In the genomic region with DNA sequence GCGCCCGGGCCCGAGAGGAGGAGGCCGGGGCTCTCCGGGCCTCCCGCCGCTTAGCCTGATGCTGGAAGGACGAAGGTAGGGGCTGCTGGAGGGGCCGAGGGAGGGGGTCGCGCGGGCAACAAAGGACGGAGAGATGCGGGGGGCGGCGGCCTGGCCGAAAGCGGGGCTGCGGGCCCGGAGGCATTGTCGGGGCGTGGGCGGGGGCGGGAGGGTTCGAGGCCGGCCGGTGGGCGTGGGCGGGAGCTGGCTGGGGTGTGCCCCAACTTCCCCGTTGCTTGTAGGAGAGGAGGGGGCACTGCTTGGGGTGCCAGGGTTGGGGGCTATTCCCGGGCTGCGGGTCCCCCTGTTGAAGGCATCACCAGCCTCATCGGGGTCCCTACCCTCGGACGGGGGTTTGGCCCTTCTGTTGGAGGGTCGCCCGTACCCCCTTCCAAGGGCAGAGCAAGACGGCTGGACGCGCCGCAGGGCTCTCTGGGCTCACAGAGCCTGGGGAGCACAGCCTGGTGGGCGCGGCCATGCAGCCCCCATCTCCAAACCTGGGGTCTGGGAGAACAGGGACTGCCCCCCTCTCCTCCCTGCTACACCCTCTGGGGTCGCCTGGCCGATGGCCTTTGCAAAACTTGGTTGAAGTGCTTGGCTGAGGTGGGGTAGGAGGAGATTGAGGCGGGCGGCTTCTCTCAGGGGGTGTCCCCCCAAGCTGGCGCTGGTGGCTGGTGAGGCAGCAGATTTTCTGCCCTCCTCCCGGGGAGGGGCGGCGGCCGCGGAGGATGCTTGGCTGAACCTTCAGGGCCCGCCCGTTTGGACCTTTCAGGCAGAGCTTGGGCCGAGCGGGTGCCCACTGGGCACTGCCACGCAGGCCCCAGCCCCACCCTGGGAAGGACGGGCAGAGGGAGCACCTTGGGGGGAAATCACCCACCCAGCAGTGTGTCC, we compare ENCODE assay signal across 8 cellular contexts. TPM values are rescaled to one million over a fixed set of nuclear protein-coding genes. Genes with fewer than 3 reads are reported as not detected.
DNase-seq lines count a peak whose midpoint lies in the region; ATAC-seq and TF ChIP-seq lines count a peak whose summit lies in the region.

No MANE protein-coding gene starts in this region.

- H3K27me3 Mint-ChIP-seq in CD4-positive, alpha-beta memory T cell = peaks cover 3 to 7% of the 10 kb centered on the region in 2 donors
- peaks cover 27% of the 10 kb centered on the region for H3K27me3 Mint-ChIP-seq in activated T-cell treated with anti-CD3 and anti-CD28 coated beads, Interleukin-2, amount 50 U/mL, for 24 hours

- H3K27ac ChIP-seq in CD4-positive, alpha-beta memory T cell (ENCODE audit: low read depth, low read length) = no peak overlapping the region
- peak overlapping the region; percentile 60 for H3K27ac ChIP-seq in fibroblast of lung (ENCODE audit: insufficient read depth, low read length)
- H3K27ac ChIP-seq in neural cell (ENCODE audit: low read length) = peak overlapping the region; percentile 71

- CTCF ChIA-PET in CD4-positive, alpha-beta memory T cell (lab: Charles Lee; ENCODE audit: partially characterized antibody) = interaction anchor here (0.9 to 1.8 kb wide), 4 partner anchors 14 to 111 kb away, joined by 3 to 7 read pairs (median 4); no protein-coding TSS in a partner anchor

- no peak for TF ChIP-seq CTCF in fibroblast of lung (conservative IDR thresholded peaks at IDR 0.05 in 1 of 2, IDR thresholded peaks at IDR 0.05 in 1 of 2; ENCODE audit: low read depth in 1 of 2, low read length in 2 of 2)
- no peak for TF ChIP-seq CTCF in neural cell (IDR thresholded peaks at IDR 0.05; ENCODE audit: poor library complexity, severe bottlenecking)

- H3K4me3 Mint-ChIP-seq in CD4-positive, alpha-beta memory T cell = peak overlapping the region in 7 of 8 donors; percentile 49 to 76 (median 66)
- no peak overlapping the region for H3K4me3 Mint-ChIP-seq in activated T-cell treated with anti-CD3 and anti-CD28 coated beads, Interleukin-2, amount 50 U/mL, for 24 hours

- no peaks in the 10 kb centered on the region for H3F3A ChIP-seq in neural cell (ENCODE audit: insufficient read depth, low read length, poor library complexity, severe bottlenecking)

- H3K9me3 ChIP-seq in CD4-positive, alpha-beta memory T cell (ENCODE audit: control insufficient read depth in 1 of 2, low read length in 2 of 2) = no peaks in the 10 kb centered on the region
- H3K9me3 ChIP-seq in fibroblast of lung (ENCODE audit: control insufficient read depth, insufficient read depth, low read depth, low read length) (no peaks in the 10 kb centered on the region), neural cell (ENCODE audit: low read length) (no peaks in the 10 kb centered on the region)

- no peaks in the 10 kb centered on the region for H3K9me2 ChIP-seq in neural cell (ENCODE audit: insufficient read depth, low read length)

- peaks cover 24% of the 10 kb centered on the region for H3K4me1 ChIP-seq in CD4-positive, alpha-beta memory T cell (ENCODE audit: insufficient read depth, low read length)
- peaks cover 25% of the 10 kb centered on the region for H3K4me1 ChIP-seq in fibroblast of lung (ENCODE audit: control insufficient read depth, extremely low read depth, insufficient read depth, low read length)

- no peaks in the 10 kb centered on the region for H3K27me3 ChIP-seq in CD4-positive, alpha-beta memory T cell (ENCODE audit: insufficient read depth, low read length)
- H3K27me3 ChIP-seq in fibroblast of lung (ENCODE audit: control insufficient read depth, insufficient read depth, low read length) = no peaks in the 10 kb centered on the region
- H3K27me3 ChIP-seq in neural cell (ENCODE audit: insufficient read depth, low read depth, low read length) = no peaks in the 10 kb centered on the region

- TF ChIP-seq RAD21 in neural cell (conservative IDR thresholded peaks at IDR 0.05) = no peak

- DNase-seq in CD4-positive, alpha-beta memory T cell = peak; percentile 14 to 61 (median 27)
- DNase-seq in activated T-cell treated with anti-CD3 and anti-CD28 coated beads, Interleukin-2, amount 50 U/mL, for 24 hours = peak; percentile 55
- DNase-seq in fibroblast of lung (ENCODE audit: low read depth in 2 of 2) = no peak

- intact Hi-C loops in CD4-positive, alpha-beta memory T cell (cut with micrococcal nuclease) = loop anchor here (1.0 kb wide), 2 partner anchors 20 to 116 kb away; a partner anchor contains a TSS

- H3K36me3 Mint-ChIP-seq in CD4-positive, alpha-beta memory T cell = no peaks in the 10 kb centered on the region
- no peaks in the 10 kb centered on the region for H3K36me3 Mint-ChIP-seq in activated T-cell treated with anti-CD3 and anti-CD28 coated beads, Interleukin-2, amount 50 U/mL, for 24 hours (ENCODE audit: low read depth)

- no peaks in the 10 kb centered on the region for H3K36me3 ChIP-seq in CD4-positive, alpha-beta memory T cell (ENCODE audit: insufficient read depth, low read length)
- H3K36me3 ChIP-seq in fibroblast of lung (ENCODE audit: control insufficient read depth, insufficient read depth, low read length) (no peaks in the 10 kb centered on the region), neural cell (ENCODE audit: insufficient read depth, low read length) (no peaks in the 10 kb centered on the region)

- H3K9ac ChIP-seq in fibroblast of lung (ENCODE audit: insufficient read depth, low read length) = peak overlapping the region; percentile 92
- H3K9ac ChIP-seq in neural cell (ENCODE audit: low read length) = peak overlapping the region; percentile 93

- peak overlapping the region in 1 of 2 donors; percentile 41 for H3K4me3 ChIP-seq in CD4-positive, alpha-beta memory T cell (ENCODE audit: low read length in 2 of 2)
- H3K4me3 ChIP-seq in fibroblast of lung (replicated peaks in 1 of 4; ENCODE audit: control extremely low read depth in 1 of 4, insufficient read depth in 1 of 4, low read depth in 3 of 4, low read length in 4 of 4) (peak overlapping the region; percentile 70 to 89 (median 74)), neural cell (ENCODE audit: low read length) (peak overlapping the region; percentile 98)

- H3K4me2 ChIP-seq in fibroblast of lung (ENCODE audit: extremely low read depth, insufficient read depth, low read length) (peak overlapping the region; percentile 97), neural cell (ENCODE audit: low read length) (peak overlapping the region; percentile 99)

- H3K79me2 ChIP-seq in fibroblast of lung (ENCODE audit: control insufficient read depth, insufficient read depth, low read length) (peaks cover 50% of the 10 kb centered on the region), neural cell (replicated peaks; ENCODE audit: insufficient read depth, low read length) (peaks cover 60% of the 10 kb centered on the region)

- H4K20me1 ChIP-seq in fibroblast of lung (ENCODE audit: control insufficient read depth, extremely low read depth, insufficient read depth, low read length) (no peaks in the 10 kb centered on the region), neural cell (ENCODE audit: insufficient read depth) (peaks cover 26% of the 10 kb centered on the region)

- H3K4me1 Mint-ChIP-seq in CD4-positive, alpha-beta memory T cell = peaks cover 15 to 35% (median 18%) of the 10 kb centered on the region in 4 donors
- peaks cover 12% of the 10 kb centered on the region for H3K4me1 Mint-ChIP-seq in activated T-cell treated with anti-CD3 and anti-CD28 coated beads, Interleukin-2, amount 50 U/mL, for 24 hours (ENCODE audit: low read depth)

- no peaks in the 10 kb centered on the region for H3K9me3 Mint-ChIP-seq in CD4-positive, alpha-beta memory T cell
- H3K9me3 Mint-ChIP-seq in activated T-cell treated with anti-CD3 and anti-CD28 coated beads, Interleukin-2, amount 50 U/mL, for 24 hours = no peaks in the 10 kb centered on the region

- H2AFZ ChIP-seq in fibroblast of lung (ENCODE audit: low read length) (no peak overlapping the region), neural cell (ENCODE audit: low read depth, low read length) (peak overlapping the region; percentile 27)

- POLR2A ChIA-PET in CD4-positive, alpha-beta memory T cell (lab: Charles Lee; ENCODE audit: partially characterized antibody) = interaction anchor here (3.5 kb wide), 1 partner anchor 20 kb away, joined by 17 read pairs; no protein-coding TSS in a partner anchor

- peak overlapping the region in 1 of 7 donors; percentile 74 for H3K27ac Mint-ChIP-seq in CD4-positive, alpha-beta memory T cell
- no peak overlapping the region for H3K27ac Mint-ChIP-seq in activated T-cell treated with anti-CD3 and anti-CD28 coated beads, Interleukin-2, amount 50 U/mL, for 24 hours

- ATAC-seq in HG03280 (IDR thresholded peaks at IDR 0.05; ENCODE audit: unreplicated experiment) (peak; percentile 11), HG03520 (IDR thresholded peaks at IDR 0.05; ENCODE audit: unreplicated experiment) (no peak), GM21528 (IDR thresholded peaks at IDR 0.05; ENCODE audit: low FRiP score, unreplicated experiment) (no peak), GM19035 (IDR thresholded peaks at IDR 0.05; ENCODE audit: unreplicated experiment) (no peak)

- no peak for TF ChIP-seq EP300 in neural cell (conservative IDR thresholded peaks at IDR 0.05; ENCODE audit: poor library complexity, severe bottlenecking)

TF ChIP-seq in neural cell, 6 proteins besides CTCF, POLR2A, EP300 and RAD21 (continues in another document):
- no peak for TF ChIP-seq POLR2AphosphoS5 (IDR thresholded peaks at IDR 0.05)
- no peak for TF ChIP-seq EZH2 (IDR thresholded peaks at IDR 0.05; ENCODE audit: borderline replicate concordance, insufficient read depth, low read length, poor library complexity, severe bottlenecking)

RNA-seq across cellular contexts. Expression of a gene that starts 0.7 kb away (rescaled TPM):
- 1 to 10 TPM; 3.0 to 5.7 TPM for total RNA-seq in CD4-positive, alpha-beta memory T cell
- under 1 TPM; 0.15 to 0.36 TPM for polyA plus RNA-seq in CD4-positive, alpha-beta memory T cell
- 58.3 and 77.8 TPM in 2 replicates for total RNA-seq in fibroblast of lung
- polyA plus RNA-seq in fibroblast of lung = 9.6 and 13.1 TPM in 2 replicates
- 35.3 and 55.2 TPM in 2 replicates for polyA plus RNA-seq in fibroblast of lung (2012)
- polyA minus RNA-seq in fibroblast of lung (ENCODE audit: low replicate concordance) = 44.8 and 58.9 TPM in 2 replicates
- polyA plus RNA-seq in neural cell = 25.7 and 38.9 TPM in 2 replicates
- polyA minus RNA-seq in neural cell = 130 and 161 TPM in 2 replicates

RNA-seq across cellular contexts. Expression of a gene that starts 35.7 kb away (rescaled TPM):
- 10 to 100 TPM; 15.7 to 17.7 TPM for total RNA-seq in CD4-positive, alpha-beta memory T cell
- polyA plus RNA-seq in CD4-positive, alpha-beta memory T cell = 10 to 100 TPM; 20.7 to 32.3 TPM
- total RNA-seq in fibroblast of lung = 9.9 and 11.8 TPM in 2 replicates
- polyA plus RNA-seq in fibroblast of lung (19.6 and 33.2 TPM in 2 replicates), neural cell (20.9 and 35.3 TPM in 2 replicates)
- 22.4 and 40.6 TPM in 2 replicates for polyA plus RNA-seq in fibroblast of lung (2012)
- polyA minus RNA-seq in fibroblast of lung (ENCODE audit: low replicate concordance) (13.9 and 18.1 TPM in 2 replicates), neural cell (22.7 and 23.4 TPM in 2 replicates)

Comparison
In these comparisons a context has a peak if more than half of its experiments do, and no peak if none do; other contexts are left out.
1. DNase-seq: peak in CD4-positive, alpha-beta memory T cell (5 of 5) and activated T-cell treated with anti-CD3 and anti-CD28 coated beads, Interleukin-2, amount 50 U/mL, for 24 hours (single experiment); none in fibroblast of lung (0 of 2).
2. RNA of a gene that starts 0.7 kb away (polyA plus RNA-seq): 25.7 to 38.9 TPM in neural cell and 9.6 to 55.2 TPM in fibroblast of lung; 0.15 to 0.36 TPM in CD4-positive, alpha-beta memory T cell; every median in the first group is over 4 times any median in the second.